ENCODE assay signal across 24 cellular contexts in genomic region chr9:69675563-69675962, GRCh38. TPM values are rescaled to one million over a fixed set of nuclear protein-coding genes. Genes with fewer than 3 reads are reported as not detected.
DNase-seq lines count a peak whose midpoint lies in the region; ATAC-seq, FAIRE-seq and TF ChIP-seq lines count a peak whose summit lies in the region.
"Had no signal": no experiment of that assay in that cellular context is flagged by ENCODE, and none has a peak within 500 bp of the region (broad histone marks: within the 10 kb centered on the region; RNA-seq: fewer than 3 reads in every experiment).

No MANE protein-coding gene starts in this region.

- no peak overlapping the region for H3K4me3 Mint-ChIP-seq in astrocyte (ENCODE audit: unreplicated experiment)
- H3K4me3 Mint-ChIP-seq in activated CD4-positive, alpha-beta T cell treated with anti-CD3 and anti-CD28 coated beads for 36 hours = no peak overlapping the region
- H3K4me3 Mint-ChIP-seq: activated T-cell treated with anti-CD3 and anti-CD28 coated beads, Interleukin-2, amount 50 U/mL, for 24 hours; natural killer cell treated with Interleukin-12 subunit alpha and Interleukin-12 subunit beta and Interleukin-15 and Interleukin-18, amount 100 ng/mL, for 72 hours; stimulated activated effector memory CD8-positive, alpha-beta T cell treated with anti-CD3 and anti-CD28 coated beads, Interleukin-12 subunit alpha, Interleukin-12 subunit beta, amount 100 ng/mL, for 72 hours had no signal

- H3K4me2 ChIP-seq in MM.1S (ENCODE audit: low read depth, low read length) (no peak overlapping the region), astrocyte (ENCODE audit: low read length) (peak overlapping the region; percentile 72)
- H3K4me2 ChIP-seq: KMS-11 had no signal

- no peak overlapping the region for H3K27ac ChIP-seq in MM.1S (ENCODE audit: low read length)
- no peak overlapping the region for H3K27ac ChIP-seq in astrocyte (ENCODE audit: low read depth, low read length)
- H3K27ac ChIP-seq: esophagus muscularis mucosa, KMS-11, parathyroid adenoma, suprapubic skin had no signal

- peak in 2 of 3 experiments; percentile 16 to 23 for DNase-seq in NCI-H1417 (lab: John Stamatoyannopoulos, UW)
- DNase-seq in NCI-H1417 treated with DMSO at 0.1 percent for 48 hours (lab: John Stamatoyannopoulos, UW) = no peak
- peak; percentile 29 for DNase-seq in MM.1S
- DNase-seq in astrocyte (ENCODE audit: low read depth) = no peak
- peak; percentile 33 to 48 for DNase-seq in lung microvascular endothelial cell (ENCODE audit: low read depth in 2 of 2)
- DNase-seq in activated CD4-positive, alpha-beta T cell treated with anti-CD3 and anti-CD28 coated beads for 36 hours = no peak
- DNase-seq in left lobe of liver (ENCODE audit: low spot score) = no peak
- no peak for DNase-seq in NCI-H187 treated with DMSO at 0.1 percent for 48 hours (lab: John Stamatoyannopoulos, UW)
- DNase-seq: activated naive CD4-positive, alpha-beta T cell treated with anti-CD3 and anti-CD28 coated beads, Interleukin-2, amount 50 U/mL, for 16 hours; activated T-cell treated with anti-CD3 and anti-CD28 coated beads, Interleukin-2, amount 50 U/mL, for 24 hours; C1 segment of cervical spinal cord; effector CD4-positive, alpha-beta T cell; GF-D8; midbrain; NCI-H1092; NK-92 treated with Interleukin-12 subunit alpha and Interleukin-12 subunit beta, amount 100 ng/mL, for 24 hours; T1000 had no signal

- H3K9me2 ChIP-seq in MM.1S (replicated peaks; ENCODE audit: insufficient read depth, low read length) = no peaks in the 10 kb centered on the region

- H3K9ac ChIP-seq in MM.1S (ENCODE audit: low read length) (no peak overlapping the region), astrocyte (ENCODE audit: low read length) (no peak overlapping the region)
- H3K9ac ChIP-seq: KMS-11, parathyroid adenoma had no signal

- peaks cover 6% of the 10 kb centered on the region; the same call in 1 of the 2 replicates for H3F3A ChIP-seq in MM.1S (ENCODE audit: insufficient read depth, low read length)

- no peak overlapping the region for H3K27ac Mint-ChIP-seq in astrocyte (ENCODE audit: unreplicated experiment)
- no peak overlapping the region for H3K27ac Mint-ChIP-seq in activated CD4-positive, alpha-beta T cell treated with anti-CD3 and anti-CD28 coated beads for 36 hours
- H3K27ac Mint-ChIP-seq: activated T-cell treated with anti-CD3 and anti-CD28 coated beads, Interleukin-2, amount 50 U/mL, for 24 hours; natural killer cell treated with Interleukin-12 subunit alpha and Interleukin-12 subunit beta and Interleukin-15 and Interleukin-18, amount 100 ng/mL, for 72 hours; stimulated activated effector memory CD8-positive, alpha-beta T cell treated with anti-CD3 and anti-CD28 coated beads, Interleukin-12 subunit alpha, Interleukin-12 subunit beta, amount 100 ng/mL, for 72 hours had no signal

- POLR2A ChIA-PET in activated CD4-positive, alpha-beta T cell treated with anti-CD3 and anti-CD28 coated beads for 36 hours (lab: Charles Lee) = no interaction called here

- H3K36me3 ChIP-seq in MM.1S (replicated peaks; ENCODE audit: insufficient read depth, low read length) (no peaks in the 10 kb centered on the region), astrocyte (ENCODE audit: insufficient read depth, low read length) (no peaks in the 10 kb centered on the region)
- H3K36me3 ChIP-seq: esophagus muscularis mucosa, suprapubic skin had no signal

- ATAC-seq in activated CD4-positive, alpha-beta T cell treated with anti-CD3 and anti-CD28 coated beads for 36 hours = no peak
- no peak for ATAC-seq in left lobe of liver
- ATAC-seq: natural killer cell treated with Interleukin-12 subunit alpha and Interleukin-12 subunit beta and Interleukin-15 and Interleukin-18, amount 100 ng/mL, for 72 hours; sciatic nerve; stimulated activated effector memory CD8-positive, alpha-beta T cell treated with anti-CD3 and anti-CD28 coated beads, Interleukin-12 subunit alpha, Interleukin-12 subunit beta, amount 100 ng/mL, for 72 hours had no signal

- H2AFZ ChIP-seq in MM.1S (ENCODE audit: low read length) (no peak overlapping the region), astrocyte (ENCODE audit: low read depth, low read length) (no peak overlapping the region)
- H2AFZ ChIP-seq: parathyroid adenoma had no signal

- CTCF ChIA-PET in activated CD4-positive, alpha-beta T cell treated with anti-CD3 and anti-CD28 coated beads for 36 hours (lab: Charles Lee) = interaction anchor here (0.7 to 0.9 kb wide), 2 partner anchors 134 to 253 kb away, joined by 3 read pairs; no protein-coding TSS in a partner anchor

- H3K4me3 ChIP-seq in MM.1S (ENCODE audit: low read length) = no peak overlapping the region
- H3K4me3 ChIP-seq in astrocyte (ENCODE audit: insufficient read depth, low read depth, low read length) = no peak overlapping the region
- H3K4me3 ChIP-seq: esophagus muscularis mucosa, suprapubic skin had no signal

- TF ChIP-seq CTCF in MM.1S (IDR thresholded peaks at IDR 0.05; ENCODE audit: low read length) (no peak), astrocyte (IDR thresholded peaks at IDR 0.05; ENCODE audit: insufficient read depth, low read depth, low read length) (no peak)

- no peak for FAIRE-seq in astrocyte (lab: Jason Lieb, UNC)

- H3K4me1 ChIP-seq in MM.1S (ENCODE audit: low read length) (peaks cover 9% of the 10 kb centered on the region), astrocyte (ENCODE audit: insufficient read depth, low read length) (peaks cover 17% of the 10 kb centered on the region)

- H3K27me3 ChIP-seq in MM.1S (replicated peaks; ENCODE audit: insufficient read depth, low read length) (no peaks in the 10 kb centered on the region), astrocyte (ENCODE audit: insufficient read depth, low read length) (no peaks in the 10 kb centered on the region)
- H3K27me3 ChIP-seq: suprapubic skin had no signal

- H4K20me1 ChIP-seq in MM.1S (ENCODE audit: insufficient read depth, low read length) (no peaks in the 10 kb centered on the region), astrocyte (ENCODE audit: insufficient read depth, low read length) (peaks cover 6% of the 10 kb centered on the region)

- intact Hi-C loops in activated CD4-positive, alpha-beta T cell treated with anti-CD3 and anti-CD28 coated beads for 36 hours (cut with DNase I, micrococcal nuclease) = no loop called here

- H3K27me3 Mint-ChIP-seq in astrocyte (ENCODE audit: low read depth, unreplicated experiment) = peaks cover 5% of the 10 kb centered on the region
- peaks cover 15% of the 10 kb centered on the region for H3K27me3 Mint-ChIP-seq in activated CD4-positive, alpha-beta T cell treated with anti-CD3 and anti-CD28 coated beads for 36 hours

- H3K9me3 ChIP-seq in MM.1S (replicated peaks; ENCODE audit: insufficient read depth, low read length) (no peaks in the 10 kb centered on the region), astrocyte (ENCODE audit: insufficient read depth, low read depth, low read length) (no peaks in the 10 kb centered on the region)
- H3K9me3 ChIP-seq: esophagus muscularis mucosa, suprapubic skin had no signal

- no peaks in the 10 kb centered on the region for H3K36me3 Mint-ChIP-seq in astrocyte (ENCODE audit: low read depth, unreplicated experiment)
- H3K36me3 Mint-ChIP-seq in activated CD4-positive, alpha-beta T cell treated with anti-CD3 and anti-CD28 coated beads for 36 hours (ENCODE audit: low read depth) = no peaks in the 10 kb centered on the region
- H3K36me3 Mint-ChIP-seq: natural killer cell treated with Interleukin-12 subunit alpha and Interleukin-12 subunit beta and Interleukin-15 and Interleukin-18, amount 100 ng/mL, for 72 hours; stimulated activated effector memory CD8-positive, alpha-beta T cell treated with anti-CD3 and anti-CD28 coated beads, Interleukin-12 subunit alpha, Interleukin-12 subunit beta, amount 100 ng/mL, for 72 hours had no signal

- H3K79me2 ChIP-seq in MM.1S (ENCODE audit: low read length) (no peaks in the 10 kb centered on the region), astrocyte (ENCODE audit: insufficient read depth, low read length) (peaks cover 8% of the 10 kb centered on the region)
- H3K79me2 ChIP-seq: parathyroid adenoma had no signal

- H3K4me1 Mint-ChIP-seq in astrocyte (ENCODE audit: low read depth, unreplicated experiment) = peaks cover 11% of the 10 kb centered on the region
- no peaks in the 10 kb centered on the region for H3K4me1 Mint-ChIP-seq in activated CD4-positive, alpha-beta T cell treated with anti-CD3 and anti-CD28 coated beads for 36 hours

- H3K9me3 Mint-ChIP-seq in astrocyte (ENCODE audit: unreplicated experiment) = no peaks in the 10 kb centered on the region
- H3K9me3 Mint-ChIP-seq in activated CD4-positive, alpha-beta T cell treated with anti-CD3 and anti-CD28 coated beads for 36 hours (ENCODE audit: low read depth) = no peaks in the 10 kb centered on the region
- H3K9me3 Mint-ChIP-seq: activated T-cell treated with anti-CD3 and anti-CD28 coated beads, Interleukin-2, amount 50 U/mL, for 24 hours; natural killer cell treated with Interleukin-12 subunit alpha and Interleukin-12 subunit beta and Interleukin-15 and Interleukin-18, amount 100 ng/mL, for 72 hours; stimulated activated effector memory CD8-positive, alpha-beta T cell treated with anti-CD3 and anti-CD28 coated beads, Interleukin-12 subunit alpha, Interleukin-12 subunit beta, amount 100 ng/mL, for 72 hours had no signal

RNA-seq across cellular contexts. Expression of gene APBA1, which starts 3.4 kb away (rescaled TPM):
- total RNA-seq in astrocyte (4.5 and 5.9 TPM in 2 replicates), lung microvascular endothelial cell (6.2 and 9.4 TPM in 2 replicates), left lobe of liver (19.7 TPM)
- total RNA-seq in activated CD4-positive, alpha-beta T cell treated with anti-CD3 and anti-CD28 coated beads for 36 hours = under 1 TPM; 0.16 to 0.35 TPM

Comparison
In these comparisons a context has a peak if more than half of its experiments do, and no peak if none do; other contexts are left out.
1. DNase-seq: peak in NCI-H1417 (2 of 3), MM.1S (single experiment) and lung microvascular endothelial cell (2 of 2); none in NCI-H1417 treated with DMSO at 0.1 percent for 48 hours (single experiment), astrocyte (single experiment), activated CD4-positive, alpha-beta T cell treated with anti-CD3 and anti-CD28 coated beads for 36 hours (single experiment), left lobe of liver (single experiment) and NCI-H187 treated with DMSO at 0.1 percent for 48 hours (single experiment).